1 cellular context compared by ENCODE assay signal in the genomic region with DNA sequence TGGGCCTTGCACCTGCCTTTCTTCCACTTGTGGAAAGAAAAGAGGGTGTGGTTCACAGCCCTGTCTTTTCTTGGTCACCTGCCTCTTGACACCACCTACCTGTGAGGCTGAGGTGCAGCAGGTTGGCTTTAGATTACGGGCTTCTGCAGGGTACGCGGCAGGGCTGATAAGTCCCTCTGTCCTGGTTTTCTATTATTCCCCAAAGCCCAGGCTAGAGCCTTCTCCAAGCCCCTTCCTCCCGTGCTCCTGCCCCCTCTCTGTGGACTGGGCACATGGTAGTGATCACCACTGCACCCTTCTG.
TF ChIP-seq lines count a peak whose summit lies in the region.

No MANE protein-coding gene starts in this region.

TF ChIP-seq in A549, 52 proteins besides CTCF, POLR2A, EP300 and RAD21 (continued from another document):
- no peak for TF ChIP-seq MAZ (IDR thresholded peaks at IDR 0.05; ENCODE audit: borderline replicate concordance, low read depth, low read length)
- TF ChIP-seq HDAC2 (IDR thresholded peaks at IDR 0.05) = no peak
- no peak for TF ChIP-seq TP53 (CRISPR knock-in tag; IDR thresholded peaks at IDR 0.05)
- no peak for TF ChIP-seq FOSL2 (IDR thresholded peaks at IDR 0.05)
- TF ChIP-seq FOSL2 (CRISPR knock-in tag; IDR thresholded peaks at IDR 0.05) = no peak
- TF ChIP-seq E2F6 (IDR thresholded peaks at IDR 0.05; ENCODE audit: borderline replicate concordance, low read depth) = no peak
- no peak for TF ChIP-seq CEBPB (IDR thresholded peaks at IDR 0.05)
- no peak for TF ChIP-seq CBX8 (IDR thresholded peaks at IDR 0.05)
